ENCODE assay signal across 19 cellular contexts in genomic region chr20:20709858-20710257, GRCh38. TPM values are rescaled to one million over a fixed set of nuclear protein-coding genes. Genes with fewer than 3 reads are reported as not detected.
DNase-seq lines count a peak whose midpoint lies in the region; ATAC-seq, FAIRE-seq and TF ChIP-seq lines count a peak whose summit lies in the region.
"Had no signal": no experiment of that assay in that cellular context is flagged by ENCODE, and none has a peak within 500 bp of the region (broad histone marks: within the 10 kb centered on the region; RNA-seq: fewer than 3 reads in every experiment).

No MANE protein-coding gene starts in this region.

- DNase-seq in activated naive CD8-positive, alpha-beta T cell treated with anti-CD3 and anti-CD28 coated beads, Interleukin-2, amount 10 ng/mL, durations not matched to agents 7 days and 5 days, result no peak
- no peak for DNase-seq in activated naive CD8-positive, alpha-beta T cell treated with anti-CD3 and anti-CD28 coated beads, Interleukin-2, amount 50 U/mL, for 24 hours
- DNase-seq in endothelial cell of umbilical vein (ENCODE audit: low read depth, low spot score), result peak; percentile 55
- DNase-seq in upper lobe of right lung, result no peak
- DNase-seq in T1000 (lab: John Stamatoyannopoulos, UW), result no peak
- DNase-seq: activated CD8-positive, alpha-beta T cell treated with anti-CD3 and anti-CD28 coated beads, Interleukin-2, amount 10 ng/mL, durations not matched to agents 7 days and 5 days; erythroblast; glutamatergic neuron; IMR-90; NCI-H1092 treated with DMSO at 0.1 percent for 48 hours; NCI-H774; Peyer's patch had no signal

- dilution Hi-C loops in endothelial cell of umbilical vein (cut with MboI; ENCODE audit: extremely low pct_ligation_motif_present, low sequenced_read_pairs), result no loop called here

- H3K9me3 Mint-ChIP-seq in activated naive CD8-positive, alpha-beta T cell treated with anti-CD3 and anti-CD28 coated beads, Interleukin-2, amount 10 ng/mL, durations not matched to agents 7 days and 5 days, result no peaks in the 10 kb centered on the region
- H3K9me3 Mint-ChIP-seq in activated naive CD8-positive, alpha-beta T cell treated with anti-CD3 and anti-CD28 coated beads, Interleukin-2, amount 50 U/mL, for 24 hours, result no peaks in the 10 kb centered on the region
- H3K9me3 Mint-ChIP-seq: mesothelial cell of epicardium; stimulated activated memory B cell treated with anti-CD40 and anti-IgM and Interleukin-4, amounts not matched to agents 10 μg/mL and 1 μg/mL and 100 μg/mL, for 72 hours had no signal

- H3K4me2 ChIP-seq in endothelial cell of umbilical vein (ENCODE audit: insufficient read depth, low read length), result peak overlapping the region; percentile 94
- no peak overlapping the region for H3K4me2 ChIP-seq in neural cell (ENCODE audit: low read length)

- no peaks in the 10 kb centered on the region for H3K9me1 ChIP-seq in endothelial cell of umbilical vein (replicated peaks; ENCODE audit: control insufficient read depth, extremely low read depth, insufficient read depth, low read length)

- BruUV-seq in endothelial cell of umbilical vein (replicated peaks; lab: Mats Ljungman, UMichigan), result no TSS peak

- H3K4me3 Mint-ChIP-seq in activated naive CD8-positive, alpha-beta T cell treated with anti-CD3 and anti-CD28 coated beads, Interleukin-2, amount 10 ng/mL, durations not matched to agents 7 days and 5 days, result no peak overlapping the region
- H3K4me3 Mint-ChIP-seq in activated naive CD8-positive, alpha-beta T cell treated with anti-CD3 and anti-CD28 coated beads, Interleukin-2, amount 50 U/mL, for 24 hours, result no peak overlapping the region
- H3K4me3 Mint-ChIP-seq: stimulated activated memory B cell treated with anti-CD40 and anti-IgM and Interleukin-4, amounts not matched to agents 10 μg/mL and 1 μg/mL and 100 μg/mL, for 72 hours had no signal

- H4K20me1 ChIP-seq in endothelial cell of umbilical vein (replicated peaks; ENCODE audit: control insufficient read depth, extremely low read depth, insufficient read depth, low read length) (peaks cover 3% of the 10 kb centered on the region), neural cell (ENCODE audit: insufficient read depth) (no peaks in the 10 kb centered on the region)

- H3K9me3 ChIP-seq in endothelial cell of umbilical vein (replicated peaks; ENCODE audit: control insufficient read depth, insufficient read depth, low read length) (no peaks in the 10 kb centered on the region), neural cell (ENCODE audit: low read length) (no peaks in the 10 kb centered on the region), upper lobe of right lung (no peaks in the 10 kb centered on the region)
- H3K9me3 ChIP-seq: ascending aorta, Peyer's patch had no signal

- H3K4me1 Mint-ChIP-seq in activated naive CD8-positive, alpha-beta T cell treated with anti-CD3 and anti-CD28 coated beads, Interleukin-2, amount 10 ng/mL, durations not matched to agents 7 days and 5 days, result peaks cover 19% of the 10 kb centered on the region
- H3K4me1 Mint-ChIP-seq in activated naive CD8-positive, alpha-beta T cell treated with anti-CD3 and anti-CD28 coated beads, Interleukin-2, amount 50 U/mL, for 24 hours, result peaks cover 31% of the 10 kb centered on the region

- H3K36me3 Mint-ChIP-seq in activated naive CD8-positive, alpha-beta T cell treated with anti-CD3 and anti-CD28 coated beads, Interleukin-2, amount 10 ng/mL, durations not matched to agents 7 days and 5 days, result peaks cover 18% of the 10 kb centered on the region
- peaks cover 10% of the 10 kb centered on the region for H3K36me3 Mint-ChIP-seq in activated naive CD8-positive, alpha-beta T cell treated with anti-CD3 and anti-CD28 coated beads, Interleukin-2, amount 50 U/mL, for 24 hours (ENCODE audit: low read depth)
- H3K36me3 Mint-ChIP-seq: mesothelial cell of epicardium; stimulated activated memory B cell treated with anti-CD40 and anti-IgM and Interleukin-4, amounts not matched to agents 10 μg/mL and 1 μg/mL and 100 μg/mL, for 72 hours had no signal

- no peak for ATAC-seq in activated naive CD8-positive, alpha-beta T cell treated with anti-CD3 and anti-CD28 coated beads, Interleukin-2, amount 10 ng/mL, durations not matched to agents 7 days and 5 days (ENCODE audit: low read depth)
- ATAC-seq in activated naive CD8-positive, alpha-beta T cell treated with anti-CD3 and anti-CD28 coated beads, Interleukin-2, amount 50 U/mL, for 24 hours, result no peak
- ATAC-seq in upper lobe of right lung (no peak), GM18858 (IDR thresholded peaks at IDR 0.05; ENCODE audit: unreplicated experiment) (no peak), HG02981 (IDR thresholded peaks at IDR 0.05; ENCODE audit: unreplicated experiment) (no peak)
- ATAC-seq: activated CD8-positive, alpha-beta T cell treated with anti-CD3 and anti-CD28 coated beads, Interleukin-2, amount 10 ng/mL, durations not matched to agents 7 days and 5 days; stimulated activated memory B cell treated with anti-CD40 and anti-IgM and Interleukin-4, amounts not matched to agents 10 μg/mL and 1 μg/mL and 100 μg/mL, for 72 hours had no signal

- no peak for TF ChIP-seq POLR2A in endothelial cell of umbilical vein (IDR thresholded peaks at IDR 0.05; ENCODE audit: low read depth, low read length)

- H3K4me1 ChIP-seq in endothelial cell of umbilical vein (ENCODE audit: control insufficient read depth, extremely low read depth, insufficient read depth, low read length) (peaks cover 21% of the 10 kb centered on the region), upper lobe of right lung (peaks cover 30% of the 10 kb centered on the region)

- H3K79me2 ChIP-seq in endothelial cell of umbilical vein (ENCODE audit: control insufficient read depth, insufficient read depth, low read length) (peaks cover 15% of the 10 kb centered on the region), neural cell (replicated peaks; ENCODE audit: insufficient read depth, low read length) (peaks cover 34% of the 10 kb centered on the region)

- POLR2A ChIA-PET in activated naive CD8-positive, alpha-beta T cell treated with anti-CD3 and anti-CD28 coated beads, Interleukin-2, amount 10 ng/mL, durations not matched to agents 7 days and 5 days (lab: Charles Lee), result no interaction called here
- POLR2A ChIA-PET in endothelial cell of umbilical vein (lab: Charles Lee), result interaction anchor here (1.2 kb wide), 1 partner anchor 34 kb away, joined by 3 read pairs; no protein-coding TSS in a partner anchor

- no peak overlapping the region for H3K27ac ChIP-seq in endothelial cell of umbilical vein (ENCODE audit: insufficient read depth, low read depth, low read length)
- no peak overlapping the region for H3K27ac ChIP-seq in neural cell (ENCODE audit: low read length)
- peak overlapping the region; percentile 86 for H3K27ac ChIP-seq in upper lobe of right lung
- H3K27ac ChIP-seq: ascending aorta, coronary artery had no signal

- no peak overlapping the region for H2AFZ ChIP-seq in endothelial cell of umbilical vein (ENCODE audit: low read depth, low read length)
- no peak overlapping the region for H2AFZ ChIP-seq in neural cell (ENCODE audit: low read depth, low read length)

- H3K36me3 ChIP-seq in endothelial cell of umbilical vein (ENCODE audit: control insufficient read depth in 2 of 2, extremely low read depth in 1 of 2, insufficient read depth in 2 of 2, low read length in 2 of 2), result no peaks in the 10 kb centered on the region
- no peaks in the 10 kb centered on the region for H3K36me3 ChIP-seq in neural cell (ENCODE audit: insufficient read depth, low read length)
- H3K36me3 ChIP-seq in upper lobe of right lung, result no peaks in the 10 kb centered on the region
- H3K36me3 ChIP-seq: ascending aorta, Peyer's patch had no signal

- peak overlapping the region in 1 of 3 experiments; percentile 72 for H3K4me3 ChIP-seq in endothelial cell of umbilical vein (replicated peaks in 1 of 3; ENCODE audit: insufficient read depth in 1 of 3, low read depth in 1 of 3, low read length in 3 of 3)
- H3K4me3 ChIP-seq in neural cell (ENCODE audit: low read length), result peak overlapping the region; percentile 89
- peak overlapping the region; percentile 74 for H3K4me3 ChIP-seq in upper lobe of right lung
- H3K4me3 ChIP-seq: ascending aorta had no signal

- no peaks in the 10 kb centered on the region for H3K27me3 ChIP-seq in endothelial cell of umbilical vein (ENCODE audit: control insufficient read depth in 2 of 2, insufficient read depth in 2 of 2, low read length in 2 of 2)
- H3K27me3 ChIP-seq in neural cell (ENCODE audit: insufficient read depth, low read depth, low read length), result no peaks in the 10 kb centered on the region
- no peaks in the 10 kb centered on the region for H3K27me3 ChIP-seq in upper lobe of right lung
- H3K27me3 ChIP-seq: ascending aorta, Peyer's patch had no signal

- intact Hi-C loops in endothelial cell of umbilical vein (cut with micrococcal nuclease), result loop anchor here (2.0 to 5.0 kb wide), 4 partner anchors 13 to 92 kb away; no protein-coding TSS in a partner anchor
- intact Hi-C loops in upper lobe of right lung (cut with DNase I), result no loop called here

- no peaks in the 10 kb centered on the region for H3K27me3 Mint-ChIP-seq in activated naive CD8-positive, alpha-beta T cell treated with anti-CD3 and anti-CD28 coated beads, Interleukin-2, amount 10 ng/mL, durations not matched to agents 7 days and 5 days
- H3K27me3 Mint-ChIP-seq in activated naive CD8-positive, alpha-beta T cell treated with anti-CD3 and anti-CD28 coated beads, Interleukin-2, amount 50 U/mL, for 24 hours, result no peaks in the 10 kb centered on the region
- H3K27me3 Mint-ChIP-seq: stimulated activated memory B cell treated with anti-CD40 and anti-IgM and Interleukin-4, amounts not matched to agents 10 μg/mL and 1 μg/mL and 100 μg/mL, for 72 hours had no signal

- TF ChIP-seq EP300 in neural cell (conservative IDR thresholded peaks at IDR 0.05; ENCODE audit: poor library complexity, severe bottlenecking), result no peak

- H3K9ac ChIP-seq in endothelial cell of umbilical vein (replicated peaks; ENCODE audit: extremely low read depth, insufficient read depth, low read length) (peak overlapping the region; percentile 4), neural cell (ENCODE audit: low read length) (no peak overlapping the region)

- no peaks in the 10 kb centered on the region for H3F3A ChIP-seq in neural cell (ENCODE audit: insufficient read depth, low read length, poor library complexity, severe bottlenecking)

- H3K9me2 ChIP-seq in neural cell (ENCODE audit: insufficient read depth, low read length), result no peaks in the 10 kb centered on the region

- no peak for FAIRE-seq in endothelial cell of umbilical vein (lab: Jason Lieb, UNC)

- TF ChIP-seq RAD21 in neural cell (conservative IDR thresholded peaks at IDR 0.05), result no peak

- peak overlapping the region; percentile 92 for H3K27ac Mint-ChIP-seq in activated naive CD8-positive, alpha-beta T cell treated with anti-CD3 and anti-CD28 coated beads, Interleukin-2, amount 10 ng/mL, durations not matched to agents 7 days and 5 days
- no peak overlapping the region for H3K27ac Mint-ChIP-seq in activated naive CD8-positive, alpha-beta T cell treated with anti-CD3 and anti-CD28 coated beads, Interleukin-2, amount 50 U/mL, for 24 hours

- TF ChIP-seq CTCF in endothelial cell of umbilical vein (IDR thresholded peaks at IDR 0.05; ENCODE audit: extremely low read depth in 1 of 2, insufficient read depth in 1 of 2, low read depth in 1 of 2, low read length in 2 of 2), result no peak
- no peak for TF ChIP-seq CTCF in neural cell (IDR thresholded peaks at IDR 0.05; ENCODE audit: poor library complexity, severe bottlenecking)
- no peak for TF ChIP-seq CTCF in upper lobe of right lung (IDR thresholded peaks at IDR 0.05)

- CTCF ChIA-PET in endothelial cell of umbilical vein (lab: Charles Lee), result interaction anchor here (1.4 kb wide), 1 partner anchor 115 kb away, joined by 4 read pairs; no protein-coding TSS in a partner anchor

RNA-seq across cellular contexts. Expression of gene RALGAPA2, which starts 2.6 kb away (rescaled TPM):
- total RNA-seq in activated naive CD8-positive, alpha-beta T cell treated with anti-CD3 and anti-CD28 coated beads, Interleukin-2, amount 10 ng/mL, durations not matched to agents 7 days and 5 days, result 10 to 100 TPM; 25.1 to 28.6 TPM
- total RNA-seq in endothelial cell of umbilical vein, result 39.7 and 46.8 TPM in 2 replicates
- polyA plus RNA-seq in endothelial cell of umbilical vein, result 8.1 and 10.0 TPM in 2 replicates
- 9.7 and 9.9 TPM in 2 replicates for polyA plus RNA-seq in endothelial cell of umbilical vein (2011; cell fraction: cytosol; rRNA removed)
- 34.7 and 38.6 TPM in 2 replicates for polyA plus RNA-seq in endothelial cell of umbilical vein (2011; cell fraction: nucleus; rRNA removed)
- polyA plus RNA-seq in endothelial cell of umbilical vein (2012), result 14.3 and 14.9 TPM in 2 replicates
- polyA minus RNA-seq in endothelial cell of umbilical vein, result 45.8 and 48.3 TPM in 2 replicates
- polyA minus RNA-seq in endothelial cell of umbilical vein (2011; cell fraction: cytosol; rRNA and poly(A)+ RNA removed), result 3.3 TPM
- polyA minus RNA-seq in endothelial cell of umbilical vein (2011; cell fraction: nucleus; rRNA and poly(A)+ RNA removed), result 92.9 and 113 TPM in 2 replicates
- polyA plus RNA-seq in neural cell, result 21.8 and 33.0 TPM in 2 replicates
- polyA minus RNA-seq in neural cell, result 59.9 and 77.4 TPM in 2 replicates
- total RNA-seq in upper lobe of right lung, result 88.9 TPM
